ENCODE assay signal across 8 cellular contexts in genomic region chr10:125082471-125082870, GRCh38.
DNase-seq lines count a peak whose midpoint lies in the region; ATAC-seq and TF ChIP-seq lines count a peak whose summit lies in the region.
"Not testable (repeated sequence)": the region's sequence is repeated elsewhere in the genome, so short reads cannot be mapped to it uniquely, and the experiment has no call there.

No MANE protein-coding gene starts in this region.

- TF ChIP-seq CTCF in H9 (conservative IDR thresholded peaks at IDR 0.05); WTC11 (IDR thresholded peaks at IDR 0.05); chondrocyte (IDR thresholded peaks at IDR 0.05); glutamatergic neuron (IDR thresholded peaks at IDR 0.05; ENCODE audit: partially characterized antibody, unreplicated experiment); neural crest cell (conservative IDR thresholded peaks at IDR 0.05); gastrocnemius medialis (IDR thresholded peaks at IDR 0.05 in 4 of 5, conservative IDR thresholded peaks at IDR 0.05 in 1 of 5); tibial artery (IDR thresholded peaks at IDR 0.05): not testable (repeated sequence)

- DNase-seq in H9; WTC11 (ENCODE audit: low spot score); chondrocyte (ENCODE audit: low spot score); glutamatergic neuron; neural crest cell (ENCODE audit: low read depth, low spot score): not testable (repeated sequence)
- peak in 1 of 3 donors; percentile 9 for DNase-seq in right cardiac atrium
- peak in 1 of 2 donors; percentile 10 for DNase-seq in gastrocnemius medialis
- peak in 1 of 2 donors; percentile 58 for DNase-seq in tibial artery

- H3K27ac Mint-ChIP-seq in H9: peak overlapping the region; percentile 32 to 84 (median 73); a peak in 3 of 7 replicates
- H3K27ac Mint-ChIP-seq in WTC11: peak overlapping the region; percentile 68
- peak overlapping the region; percentile 73 for H3K27ac Mint-ChIP-seq in chondrocyte (ENCODE audit: unreplicated experiment)
- H3K27ac Mint-ChIP-seq in glutamatergic neuron (ENCODE audit: unreplicated experiment): peak overlapping the region; percentile 90
- peak overlapping the region; percentile 71 for H3K27ac Mint-ChIP-seq in neural crest cell (ENCODE audit: unreplicated experiment)

- H2BK5ac ChIP-seq in H9 (ENCODE audit: insufficient read length, low read length): not testable (repeated sequence)

- H3K4me1 Mint-ChIP-seq in H9 (peaks cover 50 to 67% of the 10 kb centered on the region in 2 experiments), WTC11 (peaks cover 68% of the 10 kb centered on the region), chondrocyte (ENCODE audit: low read depth) (peaks cover 65% of the 10 kb centered on the region), glutamatergic neuron (ENCODE audit: low read depth, unreplicated experiment) (peaks cover 68% of the 10 kb centered on the region), neural crest cell (peaks cover 67% of the 10 kb centered on the region)

- not testable (repeated sequence) for H2BK120ac ChIP-seq in H9 (ENCODE audit: low read depth, low read length, poor library complexity, severe bottlenecking)

- H3K4me2 ChIP-seq in H9 (ENCODE audit: insufficient read depth, insufficient read length, low read length): not testable (repeated sequence)

- WGBS in H9 (ENCODE audit: extremely low coverage, insufficient read length, low lambda C conversion rate): no CpG with 5 or more reads among the region's 13 CpGs
- 90% methylated on average over 13 of the region's 13 CpGs for WGBS in right cardiac atrium

- H3K79me2 ChIP-seq in H9 (ENCODE audit: insufficient read depth, low read length): peaks cover 66% of the 10 kb centered on the region

- H4K5ac ChIP-seq in H9 (ENCODE audit: insufficient read length, low read depth, low read length): not testable (repeated sequence)

- not testable (repeated sequence) for H3K18ac ChIP-seq in H9 (ENCODE audit: insufficient read length, low read depth, low read length)

- H2BK20ac ChIP-seq in H9 (ENCODE audit: low read depth, low read length, poor library complexity, severe bottlenecking): not testable (repeated sequence)

- not testable (repeated sequence) for H2BK15ac ChIP-seq in H9 (ENCODE audit: low read depth, low read length)

- not testable (repeated sequence) for H2AFZ ChIP-seq in H9 (ENCODE audit: low read length)

- not testable (repeated sequence) for H3K9ac ChIP-seq in H9 (ENCODE audit: extremely low read depth, insufficient read length, low read length)

- not testable (repeated sequence) for H2AK5ac ChIP-seq in H9 (ENCODE audit: insufficient read length, low read length)

- H3K9me3 Mint-ChIP-seq in H9; WTC11; chondrocyte (ENCODE audit: low read depth); neural crest cell: not testable (repeated sequence)
- H3K9me3 Mint-ChIP-seq in glutamatergic neuron (ENCODE audit: unreplicated experiment): peaks cover 37% of the 10 kb centered on the region

- not testable (repeated sequence) for TF ChIP-seq POLR2A in gastrocnemius medialis (IDR thresholded peaks at IDR 0.05)

- H4K91ac ChIP-seq in H9 (ENCODE audit: insufficient read length, low read depth, low read length): not testable (repeated sequence)

- H3K4me3 ChIP-seq in right cardiac atrium (ENCODE audit: low read length); gastrocnemius medialis; tibial artery: not testable (repeated sequence)

- not testable (repeated sequence) for H3K4me3 Mint-ChIP-seq in H9; WTC11; chondrocyte (ENCODE audit: unreplicated experiment); neural crest cell
- H3K4me3 Mint-ChIP-seq in glutamatergic neuron (ENCODE audit: unreplicated experiment): peak overlapping the region; percentile 61

- peaks cover 37 to 74% (median 60%) of the 10 kb centered on the region in 3 experiments for H3K36me3 Mint-ChIP-seq in H9 (ENCODE audit: insufficient read depth in 1 of 3, low read depth in 3 of 3)
- peaks cover 55% of the 10 kb centered on the region for H3K36me3 Mint-ChIP-seq in WTC11
- H3K36me3 Mint-ChIP-seq in chondrocyte (ENCODE audit: low read depth); glutamatergic neuron (ENCODE audit: unreplicated experiment): not testable (repeated sequence)
- H3K36me3 Mint-ChIP-seq in neural crest cell (ENCODE audit: low read depth): peaks cover 14% of the 10 kb centered on the region

- H2BK12ac ChIP-seq in H9 (ENCODE audit: insufficient read length, low read depth, low read length): not testable (repeated sequence)

- H4K8ac ChIP-seq in H9 (replicated peaks; ENCODE audit: insufficient read length, low read depth, low read length): not testable (repeated sequence)

- POLR2A ChIA-PET in WTC11 (lab: Charles Lee): not testable (repeated sequence)

- H3K27me3 ChIP-seq in H9 (ENCODE audit: insufficient read depth, low read length); right cardiac atrium (ENCODE audit: control insufficient read depth, insufficient read depth); gastrocnemius medialis; tibial artery: not testable (repeated sequence)

- not testable (repeated sequence) for H3K4me1 ChIP-seq in H9 (ENCODE audit: insufficient read depth, low read length)
- H3K4me1 ChIP-seq in right cardiac atrium (ENCODE audit: control insufficient read depth, insufficient read depth, low read length) (peaks cover 18% of the 10 kb centered on the region), gastrocnemius medialis (peaks cover 83 to 92% of the 10 kb centered on the region in 2 donors), tibial artery (peaks cover 0 to 55% (median 44%) of the 10 kb centered on the region in 4 donors)

- ATAC-seq in WTC11, right cardiac atrium, gastrocnemius medialis: not testable (repeated sequence)

- not testable (repeated sequence) for H3K23me2 ChIP-seq in H9 (ENCODE audit: insufficient read length, low read depth, low read length, poor library complexity, severe bottlenecking)

- not testable (repeated sequence) for H3K56ac ChIP-seq in H9 (ENCODE audit: insufficient read length, low read depth, low read length)

- H3K27ac ChIP-seq in H9 (ENCODE audit: insufficient read length, low read depth, low read length): not testable (repeated sequence)
- peak overlapping the region; percentile 95 for H3K27ac ChIP-seq in right cardiac atrium (ENCODE audit: low read length)
- peak overlapping the region; percentile 86 to 91 (median 89) for H3K27ac ChIP-seq in gastrocnemius medialis
- peak overlapping the region; percentile 86 to 92 for H3K27ac ChIP-seq in tibial artery

- H3K4ac ChIP-seq in H9 (ENCODE audit: low read depth, low read length): not testable (repeated sequence)

- H3T11ph ChIP-seq in H9 (ENCODE audit: low read length): not testable (repeated sequence)

- not testable (repeated sequence) for H3K79me1 ChIP-seq in H9 (ENCODE audit: insufficient read depth, low read depth, low read length, poor library complexity, severe bottlenecking)

- not testable (repeated sequence) for H3K14ac ChIP-seq in H9 (ENCODE audit: insufficient read depth, low read length)

- H3K36me3 ChIP-seq in gastrocnemius medialis, tibial artery: not testable (repeated sequence)

- CTCF ChIA-PET in WTC11 (lab: Charles Lee): interaction anchor here (2.9 kb wide), 1 partner anchor 34 kb away, joined by 12 read pairs; no protein-coding TSS in a partner anchor

- H3K27me3 Mint-ChIP-seq in H9 (ENCODE audit: low read depth); WTC11 (ENCODE audit: low read depth); chondrocyte (ENCODE audit: low read depth); neural crest cell (ENCODE audit: low read depth): not testable (repeated sequence)
- H3K27me3 Mint-ChIP-seq in glutamatergic neuron (ENCODE audit: unreplicated experiment): peaks cover 25% of the 10 kb centered on the region

- in situ Hi-C loops in gastrocnemius medialis (cut with MboI; ENCODE audit: low sequenced_read_pairs in 4 of 4): loop anchor here in 1 of 4 donors (10.0 kb wide), 1 partner anchor 72 kb away; no protein-coding TSS in a partner anchor

- H4K20me1 ChIP-seq in H9 (ENCODE audit: control insufficient read depth, insufficient read depth, insufficient read length): not testable (repeated sequence)

- intact Hi-C loops in right cardiac atrium (cut with DNase I) (loop anchor here in 2 of 4 donors (10.0 kb wide), 2 partner anchors 62 to 72 kb away; no protein-coding TSS in a partner anchor), tibial artery (cut with DNase I; ENCODE audit: low total_unique reads) (loop anchor here (2.0 kb wide), 1 partner anchor 78 kb away; the partner anchor contains the start of gene CTBP2)
- intact Hi-C loops in gastrocnemius medialis (cut with DNase I; ENCODE audit: low total_unique reads): not testable (repeated sequence)

- H3K23ac ChIP-seq in H9 (ENCODE audit: insufficient read length, low read depth, low read length): not testable (repeated sequence)

- not testable (repeated sequence) for H3K9me3 ChIP-seq in H9 (ENCODE audit: control insufficient read depth, low read depth, low read length); right cardiac atrium (ENCODE audit: control insufficient read depth, low read length); gastrocnemius medialis; tibial artery
